ENCODE assay signal across 8 cellular contexts in genomic region chr3:189270248-189270832, GRCh38.
DNase-seq lines count a peak whose midpoint lies in the region; ATAC-seq and TF ChIP-seq lines count a peak whose summit lies in the region.

No MANE protein-coding gene starts in this region.

- H3K27ac ChIP-seq in parathyroid adenoma = no peak overlapping the region

- peak; percentile 86 for DNase-seq in AG20443 (ENCODE audit: low spot score)
- DNase-seq in NCI-H510A treated with DMSO at 0.1 percent for 48 hours (lab: John Stamatoyannopoulos, UW) = peak; percentile 85
- peak; percentile 13 to 14 for DNase-seq in activated CD4-positive, alpha-beta T cell treated with anti-CD3 and anti-CD28 coated beads, Interleukin-2, amount 50 U/mL, for 4 hours
- peak; percentile 78 for DNase-seq in fibroblast of pulmonary artery (ENCODE audit: low read depth)

- ATAC-seq in GM18867 (IDR thresholded peaks at IDR 0.05; ENCODE audit: unreplicated experiment) = peak; percentile 85
- peak; percentile 66 for ATAC-seq in HG03196 (IDR thresholded peaks at IDR 0.05; ENCODE audit: unreplicated experiment)
- no peak for ATAC-seq in GM19452 (IDR thresholded peaks at IDR 0.05; ENCODE audit: unreplicated experiment)

- no peaks in the 10 kb centered on the region for H3K36me3 ChIP-seq in parathyroid adenoma (ENCODE audit: control insufficient read depth, insufficient read depth, low read length)

- no peaks in the 10 kb centered on the region for H3K79me2 ChIP-seq in parathyroid adenoma

- H3K9ac ChIP-seq in parathyroid adenoma = no peak overlapping the region

- H3K4me2 ChIP-seq in parathyroid adenoma (ENCODE audit: low read length) = no peak overlapping the region

- peak; percentile 78 for TF ChIP-seq CTCF in fibroblast of pulmonary artery (IDR thresholded peaks at IDR 0.05; ENCODE audit: low read length, missing control alignments)
- TF ChIP-seq CTCF in parathyroid adenoma (IDR thresholded peaks at IDR 0.05) = peak; percentile 56

- no peaks in the 10 kb centered on the region for H3K27me3 ChIP-seq in parathyroid adenoma (ENCODE audit: control insufficient read depth, insufficient read depth, low read length)

- H3K4me3 ChIP-seq in fibroblast of pulmonary artery (replicated peaks; ENCODE audit: low read depth, low read length) (no peak overlapping the region), parathyroid adenoma (ENCODE audit: low read depth, low read length) (no peak overlapping the region)

- no peak overlapping the region for H2AFZ ChIP-seq in parathyroid adenoma

- H3K9me3 ChIP-seq in parathyroid adenoma (ENCODE audit: control insufficient read depth, low read length) = no peaks in the 10 kb centered on the region

- no peaks in the 10 kb centered on the region for H3K4me1 ChIP-seq in parathyroid adenoma

Comparison
In these comparisons a context has a peak if more than half of its experiments do, and no peak if none do; other contexts are left out.
1. DNase-seq: peak in every context shown above with its lines; median percentile 86 in AG20443; 85 in NCI-H510A treated with DMSO at 0.1 percent for 48 hours; 78 in fibroblast of pulmonary artery; 14 in activated CD4-positive, alpha-beta T cell treated with anti-CD3 and anti-CD28 coated beads, Interleukin-2, amount 50 U/mL, for 4 hours.